1 cellular context compared by ENCODE assay signal in genomic region chr6:31734703-31735500, GRCh38.
A peak's percentile ranks its signal among the peaks of the same experiment; 100 is the strongest.
TF ChIP-seq lines count a peak whose summit lies in the region.

No MANE protein-coding gene starts in this region.

TF ChIP-seq in HEK293, 187 proteins besides CTCF, POLR2A, EP300 and RAD21 (continued from another document and continues in another):
- TF ChIP-seq, protein P1, sequence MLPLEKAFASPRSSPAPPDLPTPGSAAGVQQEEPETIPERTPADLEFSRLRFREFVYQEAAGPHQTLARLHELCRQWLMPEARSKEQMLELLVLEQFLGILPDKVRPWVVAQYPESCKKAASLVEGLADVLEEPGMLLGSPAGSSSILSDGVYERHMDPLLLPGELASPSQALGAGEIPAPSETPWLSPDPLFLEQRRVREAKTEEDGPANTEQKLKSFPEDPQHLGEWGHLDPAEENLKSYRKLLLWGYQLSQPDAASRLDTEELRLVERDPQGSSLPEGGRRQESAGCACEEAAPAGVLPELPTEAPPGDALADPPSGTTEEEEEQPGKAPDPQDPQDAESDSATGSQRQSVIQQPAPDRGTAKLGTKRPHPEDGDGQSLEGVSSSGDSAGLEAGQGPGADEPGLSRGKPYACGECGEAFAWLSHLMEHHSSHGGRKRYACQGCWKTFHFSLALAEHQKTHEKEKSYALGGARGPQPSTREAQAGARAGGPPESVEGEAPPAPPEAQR (tag by site-specific recombination; IDR thresholded peaks at IDR 0.05), result no peak
- no peak for TF ChIP-seq ZNF473 (tag by site-specific recombination; IDR thresholded peaks at IDR 0.05)
- no peak for TF ChIP-seq ZNF354C (tag by site-specific recombination; IDR thresholded peaks at IDR 0.05; ENCODE audit: borderline replicate concordance, low read depth)
- no peak for TF ChIP-seq MEIS1 (CRISPR knock-in tag; IDR thresholded peaks at IDR 0.05; ENCODE audit: borderline replicate concordance)
- no peak for TF ChIP-seq ZNF148 (tag by site-specific recombination; IDR thresholded peaks at IDR 0.05; ENCODE audit: borderline replicate concordance)
- no peak for TF ChIP-seq ZNF23 (tag by site-specific recombination; IDR thresholded peaks at IDR 0.05; ENCODE audit: borderline replicate concordance)
- TF ChIP-seq SP2 (tag by site-specific recombination; IDR thresholded peaks at IDR 0.05), result peak; percentile 75
- no peak for TF ChIP-seq ZBTB44 (tag by site-specific recombination; IDR thresholded peaks at IDR 0.05)
- TF ChIP-seq GLIS1 (tag by site-specific recombination; IDR thresholded peaks at IDR 0.05), result peak; percentile 73
- TF ChIP-seq ZNF394 (tag by site-specific recombination; IDR thresholded peaks at IDR 0.05; ENCODE audit: borderline replicate concordance), result peak; percentile 49
- peak; percentile 90 for TF ChIP-seq ATF2 (tag by site-specific recombination; IDR thresholded peaks at IDR 0.05; ENCODE audit: low read depth)
- no peak for TF ChIP-seq ZNF140 (tag by site-specific recombination; IDR thresholded peaks at IDR 0.05)
- TF ChIP-seq ZNF776 (tag by site-specific recombination; IDR thresholded peaks at IDR 0.05; ENCODE audit: borderline replicate concordance), result no peak
- TF ChIP-seq ZNF777 (tag by site-specific recombination; IDR thresholded peaks at IDR 0.05; ENCODE audit: borderline replicate concordance), result no peak
- peak; percentile 73 for TF ChIP-seq ZBTB21 (tag by site-specific recombination; IDR thresholded peaks at IDR 0.05)
- no peak for TF ChIP-seq ZBTB8A (tag by site-specific recombination; IDR thresholded peaks at IDR 0.05)
- no peak for TF ChIP-seq ZNF214 (tag by site-specific recombination; IDR thresholded peaks at IDR 0.05; ENCODE audit: borderline replicate concordance)
- TF ChIP-seq, protein P2, sequence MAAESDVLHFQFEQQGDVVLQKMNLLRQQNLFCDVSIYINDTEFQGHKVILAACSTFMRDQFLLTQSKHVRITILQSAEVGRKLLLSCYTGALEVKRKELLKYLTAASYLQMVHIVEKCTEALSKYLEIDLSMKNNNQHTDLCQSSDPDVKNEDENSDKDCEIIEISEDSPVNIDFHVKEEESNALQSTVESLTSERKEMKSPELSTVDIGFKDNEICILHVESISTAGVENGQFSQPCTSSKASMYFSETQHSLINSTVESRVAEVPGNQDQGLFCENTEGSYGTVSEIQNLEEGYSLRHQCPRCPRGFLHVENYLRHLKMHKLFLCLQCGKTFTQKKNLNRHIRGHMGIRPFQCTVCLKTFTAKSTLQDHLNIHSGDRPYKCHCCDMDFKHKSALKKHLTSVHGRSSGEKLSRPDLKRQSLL (tag by site-specific recombination; IDR thresholded peaks at IDR 0.05), result no peak
- TF ChIP-seq, protein P3, sequence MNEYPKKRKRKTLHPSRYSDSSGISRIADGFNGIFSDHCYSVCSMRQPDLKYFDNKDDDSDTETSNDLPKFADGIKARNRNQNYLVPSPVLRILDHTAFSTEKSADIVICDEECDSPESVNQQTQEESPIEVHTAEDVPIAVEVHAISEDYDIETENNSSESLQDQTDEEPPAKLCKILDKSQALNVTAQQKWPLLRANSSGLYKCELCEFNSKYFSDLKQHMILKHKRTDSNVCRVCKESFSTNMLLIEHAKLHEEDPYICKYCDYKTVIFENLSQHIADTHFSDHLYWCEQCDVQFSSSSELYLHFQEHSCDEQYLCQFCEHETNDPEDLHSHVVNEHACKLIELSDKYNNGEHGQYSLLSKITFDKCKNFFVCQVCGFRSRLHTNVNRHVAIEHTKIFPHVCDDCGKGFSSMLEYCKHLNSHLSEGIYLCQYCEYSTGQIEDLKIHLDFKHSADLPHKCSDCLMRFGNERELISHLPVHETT (tag by site-specific recombination; IDR thresholded peaks at IDR 0.05), result peak; percentile 58
- peak; percentile 98 for TF ChIP-seq PRDM10 (tag by site-specific recombination; IDR thresholded peaks at IDR 0.05)
- no peak for TF ChIP-seq ZNF138 (tag by site-specific recombination; IDR thresholded peaks at IDR 0.05; ENCODE audit: borderline replicate concordance)
- no peak for TF ChIP-seq REPIN1 (tag by site-specific recombination; IDR thresholded peaks at IDR 0.05; ENCODE audit: low read depth)
- no peak for TF ChIP-seq ZNF311 (tag by site-specific recombination; IDR thresholded peaks at IDR 0.05; ENCODE audit: borderline replicate concordance)
- TF ChIP-seq, protein P4, sequence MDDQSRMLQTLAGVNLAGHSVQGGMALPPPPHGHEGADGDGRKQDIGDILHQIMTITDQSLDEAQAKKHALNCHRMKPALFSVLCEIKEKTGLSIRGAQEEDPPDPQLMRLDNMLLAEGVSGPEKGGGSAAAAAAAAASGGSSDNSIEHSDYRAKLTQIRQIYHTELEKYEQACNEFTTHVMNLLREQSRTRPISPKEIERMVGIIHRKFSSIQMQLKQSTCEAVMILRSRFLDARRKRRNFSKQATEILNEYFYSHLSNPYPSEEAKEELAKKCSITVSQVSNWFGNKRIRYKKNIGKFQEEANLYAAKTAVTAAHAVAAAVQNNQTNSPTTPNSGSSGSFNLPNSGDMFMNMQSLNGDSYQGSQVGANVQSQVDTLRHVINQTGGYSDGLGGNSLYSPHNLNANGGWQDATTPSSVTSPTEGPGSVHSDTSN (CRISPR knock-in tag; IDR thresholded peaks at IDR 0.05), result no peak
- TF ChIP-seq EGR2 (tag by site-specific recombination; IDR thresholded peaks at IDR 0.05; ENCODE audit: low read depth), result peak; percentile 49
- peak; percentile 87 for TF ChIP-seq ZNF629 (tag by site-specific recombination; IDR thresholded peaks at IDR 0.05)
- TF ChIP-seq ZNF529 (tag by site-specific recombination; IDR thresholded peaks at IDR 0.05; ENCODE audit: insufficient replicate concordance), result no peak
- 0 out of 2 replicates have a peak, but pooled peaks have one; percentile 12 for TF ChIP-seq ZNF423 (tag by site-specific recombination; IDR thresholded peaks at IDR 0.05)
- TF ChIP-seq ZNF701 (tag by site-specific recombination; IDR thresholded peaks at IDR 0.05), result no peak
- no peak for TF ChIP-seq ZNF510 (tag by site-specific recombination; IDR thresholded peaks at IDR 0.05; ENCODE audit: insufficient replicate concordance)
- TF ChIP-seq, protein P5, sequence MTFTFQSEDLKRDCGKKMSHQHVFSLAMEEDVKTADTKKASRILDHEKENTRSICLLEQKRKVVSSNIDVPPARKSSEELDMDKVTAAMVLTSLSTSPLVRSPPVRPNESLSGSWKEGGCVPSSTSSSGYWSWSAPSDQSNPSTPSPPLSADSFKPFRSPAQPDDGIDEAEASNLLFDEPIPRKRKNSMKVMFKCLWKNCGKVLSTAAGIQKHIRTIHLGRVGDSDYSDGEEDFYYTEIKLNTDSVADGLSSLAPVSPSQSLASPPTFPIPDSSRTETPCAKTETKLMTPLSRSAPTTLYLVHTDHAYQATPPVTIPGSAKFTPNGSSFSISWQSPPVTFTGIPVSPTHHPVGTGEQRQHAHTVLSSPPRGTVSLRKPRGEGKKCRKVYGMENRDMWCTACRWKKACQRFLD (tag by site-specific recombination; IDR thresholded peaks at IDR 0.05), result no peak
- TF ChIP-seq PRDM1 (tag by site-specific recombination; IDR thresholded peaks at IDR 0.05), result peak; percentile 99
- TF ChIP-seq, protein P6, sequence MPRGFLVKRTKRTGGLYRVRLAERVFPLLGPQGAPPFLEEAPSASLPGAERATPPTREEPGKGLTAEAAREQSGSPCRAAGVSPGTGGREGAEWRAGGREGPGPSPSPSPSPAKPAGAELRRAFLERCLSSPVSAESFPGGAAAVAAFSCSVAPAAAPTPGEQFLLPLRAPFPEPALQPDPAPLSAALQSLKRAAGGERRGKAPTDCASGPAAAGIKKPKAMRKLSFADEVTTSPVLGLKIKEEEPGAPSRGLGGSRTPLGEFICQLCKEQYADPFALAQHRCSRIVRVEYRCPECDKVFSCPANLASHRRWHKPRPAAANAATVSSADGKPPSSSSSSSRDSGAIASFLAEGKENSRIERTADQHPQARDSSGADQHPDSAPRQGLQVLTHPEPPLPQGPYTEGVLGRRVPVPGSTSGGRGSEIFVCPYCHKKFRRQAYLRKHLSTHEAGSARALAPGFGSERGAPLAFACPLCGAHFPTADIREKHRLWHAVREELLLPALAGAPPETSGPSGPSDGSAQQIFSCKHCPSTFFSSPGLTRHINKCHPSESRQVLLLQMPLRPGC (tag by site-specific recombination; IDR thresholded peaks at IDR 0.05), result peak; percentile 33; the same call in 1 of the 2 replicates
- TF ChIP-seq AEBP2 (tag by site-specific recombination; IDR thresholded peaks at IDR 0.05; ENCODE audit: borderline replicate concordance), result no peak
- no peak for TF ChIP-seq ZNF239 (tag by site-specific recombination; IDR thresholded peaks at IDR 0.05)
- no peak for TF ChIP-seq ZFP3 (tag by site-specific recombination; IDR thresholded peaks at IDR 0.05; ENCODE audit: low read depth)
